12 cellular contexts compared by ENCODE assay signal in genomic region chr13:38641164-38641948, GRCh38. TPM values are rescaled to one million over a fixed set of nuclear protein-coding genes. Genes with fewer than 3 reads are reported as not detected.
A peak's percentile ranks its signal among the peaks of the same experiment; 100 is the strongest.
DNase-seq lines count a peak whose midpoint lies in the region; FAIRE-seq and TF ChIP-seq lines count a peak whose summit lies in the region.
"Had no signal": no experiment of that assay in that cellular context is flagged by ENCODE, and none has a peak within 500 bp of the region (broad histone marks: within the 10 kb centered on the region; RNA-seq: fewer than 3 reads in every experiment).

No MANE protein-coding gene starts in this region.

- H3K4me3 ChIP-seq in cardiac fibroblast (replicated peaks in 1 of 2; ENCODE audit: low read depth in 2 of 2, low read length in 2 of 2) (no peak overlapping the region), neural progenitor cell (no peak overlapping the region)

- no peak overlapping the region for H3K27ac ChIP-seq in neural progenitor cell

- no peaks in the 10 kb centered on the region for H3K79me2 ChIP-seq in neural progenitor cell (ENCODE audit: low read depth)

- no peak for FAIRE-seq in D721Med (lab: Jason Lieb, UNC)

- H3K9ac ChIP-seq in neural progenitor cell: no peak overlapping the region

- no peak overlapping the region for H3K27ac Mint-ChIP-seq in neural progenitor cell
- H3K27ac Mint-ChIP-seq: activated CD8-positive, alpha-beta T cell treated with anti-CD3 and anti-CD28 coated beads, Interleukin-2, amount 10 ng/mL, durations not matched to agents 7 days and 5 days; activated naive CD8-positive, alpha-beta T cell had no signal

- no peaks in the 10 kb centered on the region for H3F3A ChIP-seq in neural progenitor cell (ENCODE audit: low read depth)

- H3K27me3 ChIP-seq in neural progenitor cell: no peaks in the 10 kb centered on the region

- no peaks in the 10 kb centered on the region for H3K4me1 ChIP-seq in neural progenitor cell

- H2AFZ ChIP-seq in neural progenitor cell (replicated peaks): no peak overlapping the region

- TF ChIP-seq CTCF in D721Med (IDR thresholded peaks at IDR 0.05; ENCODE audit: insufficient read depth, missing control alignments) (peak; percentile 40), cardiac fibroblast (IDR thresholded peaks at IDR 0.05; ENCODE audit: low read depth, low read length) (peak; percentile 11), neural progenitor cell (IDR thresholded peaks at IDR 0.05) (peak; percentile 31)

- no peaks in the 10 kb centered on the region for H3K36me3 Mint-ChIP-seq in neural progenitor cell
- H3K36me3 Mint-ChIP-seq: activated naive CD8-positive, alpha-beta T cell had no signal

- no peak overlapping the region for H3K4me2 ChIP-seq in neural progenitor cell

- no peaks in the 10 kb centered on the region for H3K27me3 Mint-ChIP-seq in neural progenitor cell (ENCODE audit: insufficient read depth, low read depth)

- no peaks in the 10 kb centered on the region for H3K9me3 ChIP-seq in neural progenitor cell (ENCODE audit: low read depth)

- no peaks in the 10 kb centered on the region for H3K9me3 Mint-ChIP-seq in neural progenitor cell

- H3K4me3 Mint-ChIP-seq in neural progenitor cell: no peak overlapping the region
- H3K4me3 Mint-ChIP-seq: activated CD8-positive, alpha-beta T cell treated with anti-CD3 and anti-CD28 coated beads, Interleukin-2, amount 10 ng/mL, durations not matched to agents 7 days and 5 days; activated naive CD8-positive, alpha-beta T cell had no signal

- no peaks in the 10 kb centered on the region for H3K4me1 Mint-ChIP-seq in neural progenitor cell

- no peak for TF ChIP-seq EP300 in Ishikawa (IDR thresholded peaks at IDR 0.05; ENCODE audit: borderline replicate concordance)

- TF ChIP-seq RAD21 in Ishikawa (IDR thresholded peaks at IDR 0.05; ENCODE audit: low read depth): peak; percentile 18; the same call in 1 of the 2 replicates

- H3K36me3 ChIP-seq in neural progenitor cell: no peaks in the 10 kb centered on the region

- no peaks in the 10 kb centered on the region for H4K20me1 ChIP-seq in neural progenitor cell (ENCODE audit: low read depth)

- DNase-seq in D721Med (ENCODE audit: insufficient read length, low spot score): no peak
- DNase-seq in cardiac fibroblast (ENCODE audit: low read depth in 2 of 2): peak; percentile 6 to 9
- DNase-seq in neural progenitor cell (ENCODE audit: low spot score): no peak
- DNase-seq in epidermal melanocyte (ENCODE audit: insufficient read length, low spot score): no peak
- DNase-seq in COR-L47 (lab: John Stamatoyannopoulos, UW): no peak
- DNase-seq in activated T-cell treated with anti-CD3 and anti-CD28 coated beads, Interleukin-2, amount 50 U/mL, for 1 hour: no peak
- DNase-seq: activated CD8-positive, alpha-beta T cell treated with anti-CD3 and anti-CD28 coated beads, Interleukin-2, amount 10 ng/mL, durations not matched to agents 7 days and 5 days; NCI-H1048; stimulated activated CD4-positive, alpha-beta T cell treated with anti-CD3 and anti-CD28 coated beads, Interleukin-4, amount 100 ng/mL, for 4 hours; T-helper 2 cell had no signal

TF ChIP-seq in Ishikawa, 13 proteins besides CTCF, POLR2A, EP300 and RAD21:
- TF ChIP-seq MAX (IDR thresholded peaks at IDR 0.05): no peak
- no peak for TF ChIP-seq NFIC (IDR thresholded peaks at IDR 0.05)
- TF ChIP-seq TCF12 (IDR thresholded peaks at IDR 0.05; ENCODE audit: low read depth): no peak
- TF ChIP-seq USF1 (IDR thresholded peaks at IDR 0.05): no peak
- TF ChIP-seq EGR1 (IDR thresholded peaks at IDR 0.05): no peak
- no peak for TF ChIP-seq TEAD4 (IDR thresholded peaks at IDR 0.05)
- no peak for TF ChIP-seq ZBTB7A (IDR thresholded peaks at IDR 0.05; ENCODE audit: low read depth)
- no peak for TF ChIP-seq TAF1 (IDR thresholded peaks at IDR 0.05; ENCODE audit: low read depth)
- no peak for TF ChIP-seq CEBPB (IDR thresholded peaks at IDR 0.05)
- TF ChIP-seq REST (IDR thresholded peaks at IDR 0.05; ENCODE audit: low read depth): no peak
- no peak for TF ChIP-seq CREB1 (IDR thresholded peaks at IDR 0.05; ENCODE audit: low read depth)
- TF ChIP-seq FOXM1 (IDR thresholded peaks at IDR 0.05; ENCODE audit: borderline replicate concordance, low read depth): no peak
- TF ChIP-seq YY1 (IDR thresholded peaks at IDR 0.05; ENCODE audit: low read depth): no peak

RNA-seq across cellular contexts. Expression of gene FREM2, which starts 45.5 kb away (rescaled TPM):
- 21.3 and 22.7 TPM in 2 replicates for total RNA-seq in neural progenitor cell (ENCODE audit: low replicate concordance)
- total RNA-seq: activated CD8-positive, alpha-beta T cell treated with anti-CD3 and anti-CD28 coated beads, Interleukin-2, amount 10 ng/mL, durations not matched to agents 7 days and 5 days had no signal

Comparison
In these comparisons a context has a peak if more than half of its experiments do, and no peak if none do; other contexts are left out.
1. DNase-seq: peak in cardiac fibroblast (2 of 2); none in D721Med (single experiment), neural progenitor cell (single experiment), epidermal melanocyte (single experiment), COR-L47 (single experiment) and activated T-cell treated with anti-CD3 and anti-CD28 coated beads, Interleukin-2, amount 50 U/mL, for 1 hour (single experiment).
2. Peak in every context shown above with its lines, with median percentiles within 50 percentile points of each other: CTCF ChIP-seq.